ENCODE assay signal across 10 cellular contexts in genomic region chr2:148642891-148643416, GRCh38. TPM values are rescaled to one million over a fixed set of nuclear protein-coding genes. Genes with fewer than 3 reads are reported as not detected.
DNase-seq lines count a peak whose midpoint lies in the region; ATAC-seq and TF ChIP-seq lines count a peak whose summit lies in the region.
"Had no signal": no experiment of that assay in that cellular context is flagged by ENCODE, and none has a peak within 500 bp of the region (broad histone marks: within the 10 kb centered on the region; RNA-seq: fewer than 3 reads in every experiment).

No MANE protein-coding gene starts in this region.

- no peak for DNase-seq in activated CD4-positive, alpha-beta T cell treated with anti-CD3 and anti-CD28 coated beads, Interleukin-2, amount 10 ng/mL, durations not matched to agents 24 days and 14 days
- no peak for DNase-seq in activated CD4-positive, alpha-beta T cell treated with anti-CD3 and anti-CD28 coated beads, Interleukin-2, amount 50 U/mL, for 1 hour
- DNase-seq in RWPE2 (ENCODE audit: low spot score) (no peak), fibroblast of lung (ENCODE audit: low read depth in 2 of 2) (peak; percentile 65 to 94), smooth muscle cell of the brain vasculature (ENCODE audit: low read depth, low spot score) (peak; percentile 87), SHP77 (lab: John Stamatoyannopoulos, UW) (no peak)
- DNase-seq in stimulated activated naive CD4-positive, alpha-beta T cell (lab: John Stamatoyannopoulos, UW): no peak
- DNase-seq: gastrocnemius medialis, NCI-H1105 had no signal

- H3K36me3 ChIP-seq in RWPE2 (ENCODE audit: low read depth): no peaks in the 10 kb centered on the region
- H3K36me3 ChIP-seq in fibroblast of lung (ENCODE audit: control insufficient read depth, insufficient read depth, low read length): no peaks in the 10 kb centered on the region
- H3K36me3 ChIP-seq: gastrocnemius medialis had no signal

- H3K4me3 Mint-ChIP-seq in activated CD4-positive, alpha-beta T cell treated with anti-CD3 and anti-CD28 coated beads, Interleukin-2, amount 10 ng/mL, durations not matched to agents 24 days and 14 days: peak overlapping the region; percentile 86

- H3K27me3 ChIP-seq in RWPE2 (ENCODE audit: insufficient read depth, poor library complexity, severe bottlenecking) (no peaks in the 10 kb centered on the region), fibroblast of lung (ENCODE audit: control insufficient read depth, insufficient read depth, low read length) (peaks cover 4% of the 10 kb centered on the region)
- H3K27me3 ChIP-seq: gastrocnemius medialis had no signal

- H3K4me1 ChIP-seq in RWPE2 (ENCODE audit: insufficient read depth, poor library complexity, severe bottlenecking) (peaks cover 19% of the 10 kb centered on the region), fibroblast of lung (ENCODE audit: control insufficient read depth, extremely low read depth, insufficient read depth, low read length) (peaks cover 3% of the 10 kb centered on the region)

- H4K20me1 ChIP-seq in fibroblast of lung (ENCODE audit: control insufficient read depth, extremely low read depth, insufficient read depth, low read length): no peaks in the 10 kb centered on the region

- peaks cover 21% of the 10 kb centered on the region for H3K4me1 Mint-ChIP-seq in activated CD4-positive, alpha-beta T cell treated with anti-CD3 and anti-CD28 coated beads, Interleukin-2, amount 10 ng/mL, durations not matched to agents 24 days and 14 days

- H3K79me2 ChIP-seq in fibroblast of lung (ENCODE audit: control insufficient read depth, insufficient read depth, low read length): peaks cover 27% of the 10 kb centered on the region

- no peak for ATAC-seq in RWPE2 (ENCODE audit: low read depth)
- ATAC-seq in GM18498 (IDR thresholded peaks at IDR 0.05; ENCODE audit: unreplicated experiment): no peak
- ATAC-seq: gastrocnemius medialis had no signal

- H3K4me3 ChIP-seq in RWPE2 (ENCODE audit: severe bottlenecking) (no peak overlapping the region), fibroblast of lung (replicated peaks in 1 of 4; ENCODE audit: control extremely low read depth in 1 of 4, insufficient read depth in 1 of 4, low read depth in 3 of 4, low read length in 4 of 4) (peak overlapping the region in 1 of 4 experiments; percentile 87)

- TF ChIP-seq CTCF in RWPE2 (IDR thresholded peaks at IDR 0.05; ENCODE audit: poor library complexity, severe bottlenecking) (no peak), fibroblast of lung (conservative IDR thresholded peaks at IDR 0.05 in 1 of 2, IDR thresholded peaks at IDR 0.05 in 1 of 2; ENCODE audit: low read depth in 1 of 2, low read length in 2 of 2) (no peak)

- peak overlapping the region; percentile 98 for H3K27ac Mint-ChIP-seq in activated CD4-positive, alpha-beta T cell treated with anti-CD3 and anti-CD28 coated beads, Interleukin-2, amount 10 ng/mL, durations not matched to agents 24 days and 14 days

- peaks cover 7% of the 10 kb centered on the region for H3K36me3 Mint-ChIP-seq in activated CD4-positive, alpha-beta T cell treated with anti-CD3 and anti-CD28 coated beads, Interleukin-2, amount 10 ng/mL, durations not matched to agents 24 days and 14 days (ENCODE audit: low read depth)

- H2AFZ ChIP-seq in fibroblast of lung (ENCODE audit: low read length): no peak overlapping the region

- intact Hi-C loops in activated CD4-positive, alpha-beta T cell treated with anti-CD3 and anti-CD28 coated beads, Interleukin-2, amount 10 ng/mL, durations not matched to agents 24 days and 14 days (cut with micrococcal nuclease): loop anchor here (1.0 to 10.0 kb wide), 7 partner anchors 29 to 708 kb away; no protein-coding TSS in a partner anchor

- no peak overlapping the region for H3K4me2 ChIP-seq in fibroblast of lung (ENCODE audit: extremely low read depth, insufficient read depth, low read length)

- H3K9me3 ChIP-seq in RWPE2 (ENCODE audit: severe bottlenecking): no peaks in the 10 kb centered on the region
- no peaks in the 10 kb centered on the region for H3K9me3 ChIP-seq in fibroblast of lung (ENCODE audit: control insufficient read depth, insufficient read depth, low read depth, low read length)
- H3K9me3 ChIP-seq: gastrocnemius medialis had no signal

- H3K27ac ChIP-seq in RWPE2 (ENCODE audit: poor library complexity, severe bottlenecking) (peak overlapping the region; percentile 78), fibroblast of lung (ENCODE audit: insufficient read depth, low read length) (no peak overlapping the region)

- H3K27me3 Mint-ChIP-seq in activated CD4-positive, alpha-beta T cell treated with anti-CD3 and anti-CD28 coated beads, Interleukin-2, amount 10 ng/mL, durations not matched to agents 24 days and 14 days: peaks cover 17% of the 10 kb centered on the region

- no peak overlapping the region for H3K9ac ChIP-seq in fibroblast of lung (ENCODE audit: insufficient read depth, low read length)

- no peaks in the 10 kb centered on the region for H3K9me3 Mint-ChIP-seq in activated CD4-positive, alpha-beta T cell treated with anti-CD3 and anti-CD28 coated beads, Interleukin-2, amount 10 ng/mL, durations not matched to agents 24 days and 14 days

RNA-seq across cellular contexts. Expression of gene EPC2, which starts 1.6 kb away (rescaled TPM):
- 25.4 and 30.6 TPM in 2 replicates for total RNA-seq in activated CD4-positive, alpha-beta T cell treated with anti-CD3 and anti-CD28 coated beads, Interleukin-2, amount 10 ng/mL, durations not matched to agents 24 days and 14 days
- total RNA-seq in fibroblast of lung: 20.5 and 22.8 TPM in 2 replicates
- polyA plus RNA-seq in fibroblast of lung: 19.6 TPM in 2 replicates
- 12.3 and 14.9 TPM in 2 replicates for polyA plus RNA-seq in fibroblast of lung (2012)
- 4.9 TPM in 2 replicates for polyA minus RNA-seq in fibroblast of lung (ENCODE audit: low replicate concordance)

Comparison
In these comparisons a context has a peak if more than half of its experiments do, and no peak if none do; other contexts are left out.
1. DNase-seq: peak in fibroblast of lung (2 of 2) and smooth muscle cell of the brain vasculature (single experiment); none in activated CD4-positive, alpha-beta T cell treated with anti-CD3 and anti-CD28 coated beads, Interleukin-2, amount 10 ng/mL, durations not matched to agents 24 days and 14 days (single experiment), activated CD4-positive, alpha-beta T cell treated with anti-CD3 and anti-CD28 coated beads, Interleukin-2, amount 50 U/mL, for 1 hour (single experiment), RWPE2 (single experiment), SHP77 (0 of 2) and stimulated activated naive CD4-positive, alpha-beta T cell (0 of 6).